13 cellular contexts compared by ENCODE assay signal in genomic region chr1:209411491-209411929, GRCh38.
DNase-seq lines count a peak whose midpoint lies in the region; ATAC-seq, FAIRE-seq and TF ChIP-seq lines count a peak whose summit lies in the region.
"Had no signal": no experiment of that assay in that cellular context is flagged by ENCODE, and none has a peak within 500 bp of the region (broad histone marks: within the 10 kb centered on the region; RNA-seq: fewer than 3 reads in every experiment).

No MANE protein-coding gene starts in this region.

- DNase-seq in AG10803 (ENCODE audit: low read depth) (peak; percentile 71), NCI-H446 (lab: John Stamatoyannopoulos, UW) (peak; percentile 74 to 84), mucosa of gallbladder (ENCODE audit: low spot score) (peak; percentile 20), frontal cortex (ENCODE audit: low spot score in 2 of 2) (no peak)
- no peak for DNase-seq in activated effector memory CD4-positive, alpha-beta T cell treated with anti-CD3 and anti-CD28 coated beads, Interleukin-2, amount 50 U/mL, for 16 hours
- DNase-seq in T-helper 2 cell treated with Interferon-gamma antibody and Interleukin-4, amounts not matched to agents 5 μg/mL and 100 μg/mL, for 36 hours (ENCODE audit: low spot score), result no peak
- DNase-seq: activated CD8-positive, alpha-beta T cell treated with anti-CD3 and anti-CD28 coated beads, Interleukin-2, amount 10 ng/mL, durations not matched to agents 7 days and 5 days; CD4-positive, CD25-positive, alpha-beta regulatory T cell; OCI-M1; tibial artery had no signal

- no peak overlapping the region for H3K4me3 Mint-ChIP-seq in T-helper 2 cell treated with Interferon-gamma antibody and Interleukin-4, amounts not matched to agents 5 μg/mL and 100 μg/mL, for 36 hours
- H3K4me3 Mint-ChIP-seq: activated CD8-positive, alpha-beta T cell treated with anti-CD3 and anti-CD28 coated beads, Interleukin-2, amount 10 ng/mL, durations not matched to agents 7 days and 5 days; CD4-positive, CD25-positive, alpha-beta regulatory T cell had no signal

- no peaks in the 10 kb centered on the region for H3K9me3 ChIP-seq in esophagus (ENCODE audit: control insufficient read depth in 2 of 2, insufficient read depth in 1 of 2, low read depth in 1 of 2, low read length in 1 of 2)
- H3K9me3 ChIP-seq: tibial artery had no signal

- 14 to 28% methylated on average over 3 of the region's 3 CpGs for WGBS in esophagus, 2 donors

- no peak for TF ChIP-seq CTCF in AG10803 (conservative IDR thresholded peaks at IDR 0.05; ENCODE audit: low read length)

- no peaks in the 10 kb centered on the region for H3K9me3 Mint-ChIP-seq in T-helper 2 cell treated with Interferon-gamma antibody and Interleukin-4, amounts not matched to agents 5 μg/mL and 100 μg/mL, for 36 hours

- H3K27ac Mint-ChIP-seq in T-helper 2 cell treated with Interferon-gamma antibody and Interleukin-4, amounts not matched to agents 5 μg/mL and 100 μg/mL, for 36 hours, result no peak overlapping the region
- H3K27ac Mint-ChIP-seq: activated CD8-positive, alpha-beta T cell treated with anti-CD3 and anti-CD28 coated beads, Interleukin-2, amount 10 ng/mL, durations not matched to agents 7 days and 5 days; CD4-positive, CD25-positive, alpha-beta regulatory T cell had no signal

- peaks cover 0 to 13% of the 10 kb centered on the region in 2 donors for H3K4me1 ChIP-seq in esophagus (ENCODE audit: control insufficient read depth in 2 of 2, insufficient read depth in 2 of 2, low read length in 1 of 2)
- H3K4me1 ChIP-seq: tibial artery had no signal

- no peaks in the 10 kb centered on the region for H3K27me3 ChIP-seq in esophagus (ENCODE audit: control insufficient read depth in 1 of 2, insufficient read depth in 2 of 2, low read length in 2 of 2)

- peaks cover 22% of the 10 kb centered on the region for H3K27me3 Mint-ChIP-seq in T-helper 2 cell treated with Interferon-gamma antibody and Interleukin-4, amounts not matched to agents 5 μg/mL and 100 μg/mL, for 36 hours (ENCODE audit: low read depth)

- no peak for FAIRE-seq in frontal cortex (lab: Jason Lieb, UNC)
- FAIRE-seq: islet of Langerhans had no signal

- ATAC-seq in HG03520 (IDR thresholded peaks at IDR 0.05; ENCODE audit: unreplicated experiment), result no peak
- ATAC-seq: activated CD8-positive, alpha-beta T cell treated with anti-CD3 and anti-CD28 coated beads, Interleukin-2, amount 10 ng/mL, durations not matched to agents 7 days and 5 days had no signal

- H3K36me3 ChIP-seq in esophagus (ENCODE audit: control insufficient read depth in 2 of 2, insufficient read depth in 2 of 2, low read length in 1 of 2), result no peaks in the 10 kb centered on the region
- H3K36me3 ChIP-seq: tibial artery had no signal

- peak overlapping the region; percentile 91 to 95 for H3K27ac ChIP-seq in esophagus (ENCODE audit: low read depth in 2 of 2, low read length in 1 of 2)
- H3K27ac ChIP-seq: tibial artery had no signal

- H3K36me3 Mint-ChIP-seq in T-helper 2 cell treated with Interferon-gamma antibody and Interleukin-4, amounts not matched to agents 5 μg/mL and 100 μg/mL, for 36 hours (ENCODE audit: low read depth), result no peaks in the 10 kb centered on the region
- H3K36me3 Mint-ChIP-seq: CD4-positive, CD25-positive, alpha-beta regulatory T cell had no signal

- H3K4me3 ChIP-seq in AG10803 (ENCODE audit: low read length), result no peak overlapping the region
- H3K4me3 ChIP-seq in esophagus (ENCODE audit: low read depth in 1 of 2, low read length in 2 of 2), result no peak overlapping the region
- H3K4me3 ChIP-seq: tibial artery had no signal

- H3K4me1 Mint-ChIP-seq in T-helper 2 cell treated with Interferon-gamma antibody and Interleukin-4, amounts not matched to agents 5 μg/mL and 100 μg/mL, for 36 hours (ENCODE audit: low read depth), result no peaks in the 10 kb centered on the region
- H3K4me1 Mint-ChIP-seq: CD4-positive, CD25-positive, alpha-beta regulatory T cell had no signal

Comparison
In these comparisons a context has a peak if more than half of its experiments do, and no peak if none do; other contexts are left out.
1. DNase-seq: peak in AG10803 (single experiment), NCI-H446 (2 of 2) and mucosa of gallbladder (single experiment); none in activated effector memory CD4-positive, alpha-beta T cell treated with anti-CD3 and anti-CD28 coated beads, Interleukin-2, amount 50 U/mL, for 16 hours (single experiment), frontal cortex (0 of 2) and T-helper 2 cell treated with Interferon-gamma antibody and Interleukin-4, amounts not matched to agents 5 μg/mL and 100 μg/mL, for 36 hours (single experiment).